Comparison of ENCODE assay signal across 9 cellular contexts in the genomic region with DNA sequence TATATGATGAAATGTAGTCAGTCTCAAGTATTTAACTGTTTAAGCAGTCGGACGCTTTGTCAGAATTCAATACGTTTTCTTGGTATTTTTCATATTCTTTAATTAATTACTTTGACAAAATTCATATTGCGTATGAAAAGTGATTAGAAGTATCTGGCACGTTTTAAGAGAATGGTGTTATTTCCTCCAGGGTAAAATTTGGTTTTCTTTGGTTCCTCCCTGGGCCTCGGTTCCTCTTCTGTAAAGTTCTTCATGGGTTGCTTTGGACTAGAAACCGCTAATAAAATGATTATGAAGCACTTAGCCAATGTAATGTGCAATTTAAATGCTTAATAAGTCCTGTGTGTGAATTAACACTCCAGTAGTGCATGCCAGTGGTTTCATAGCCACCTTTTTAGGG. TPM values are rescaled to one million over a fixed set of nuclear protein-coding genes. Genes with fewer than 3 reads are reported as not detected.
DNase-seq lines count a peak whose midpoint lies in the region; ATAC-seq and TF ChIP-seq lines count a peak whose summit lies in the region.
"Had no signal": no experiment of that assay in that cellular context is flagged by ENCODE, and none has a peak within 500 bp of the region (broad histone marks: within the 10 kb centered on the region; RNA-seq: fewer than 3 reads in every experiment).

No MANE protein-coding gene starts in this region.

- H3K9me3 ChIP-seq in OCI-LY1 (ENCODE audit: low read length) (no peaks in the 10 kb centered on the region), psoas muscle (no peaks in the 10 kb centered on the region)

- H3K36me3 ChIP-seq in GM06990 (ENCODE audit: control insufficient read depth, insufficient read depth, low read length) (no peaks in the 10 kb centered on the region; the same call in 1 of the 2 replicates), OCI-LY1 (ENCODE audit: insufficient read depth, low read length) (no peaks in the 10 kb centered on the region), psoas muscle (ENCODE audit: insufficient read depth in 1 of 2, low read depth in 1 of 2) (no peaks in the 10 kb centered on the region)

- no peaks in the 10 kb centered on the region for H4K20me1 ChIP-seq in OCI-LY1 (ENCODE audit: insufficient read depth, low read length)

- DNase-seq in GM06990 (ENCODE audit: extremely low read depth, insufficient read length) (no peak), epithelial cell of esophagus (ENCODE audit: low read depth) (no peak), psoas muscle (no peak), NCI-H187 treated with DMSO at 0.1 percent for 48 hours (lab: John Stamatoyannopoulos, UW) (no peak), NCI-H1436 treated with DMSO at 0.1 percent for 48 hours (lab: John Stamatoyannopoulos, UW) (no peak), DMS153 (lab: John Stamatoyannopoulos, UW) (no peak)

- TF ChIP-seq CTCF in GM06990 (IDR thresholded peaks at IDR 0.05; ENCODE audit: insufficient read depth, low read length, poor library complexity, severe bottlenecking), result no peak
- TF ChIP-seq CTCF in OCI-LY1 (IDR thresholded peaks at IDR 0.05; ENCODE audit: low read length), result no peak
- no peak for TF ChIP-seq CTCF in epithelial cell of esophagus (IDR thresholded peaks at IDR 0.05; ENCODE audit: insufficient read depth, low read depth, low read length, missing control alignments)
- TF ChIP-seq CTCF in psoas muscle (IDR thresholded peaks at IDR 0.05), result no peak

- 56 to 67% (median 65%) methylated on average over 7 of the region's 7 CpGs for WGBS in psoas muscle, 3 donors

- H3K9ac ChIP-seq in OCI-LY1 (ENCODE audit: low read length), result peak overlapping the region; percentile 95

- H3K9me2 ChIP-seq in OCI-LY1 (ENCODE audit: low read depth, low read length), result no peaks in the 10 kb centered on the region

- H3K4me2 ChIP-seq in OCI-LY1 (ENCODE audit: low read length), result peak overlapping the region; percentile 79

- H3K4me3 ChIP-seq in GM06990 (replicated peaks; ENCODE audit: low read depth, low read length), result peak overlapping the region; percentile 97
- peak overlapping the region; percentile 96 for H3K4me3 ChIP-seq in OCI-LY1 (ENCODE audit: low read depth, low read length, poor library complexity, severe bottlenecking)
- H3K4me3 ChIP-seq in epithelial cell of esophagus (ENCODE audit: low read length), result peak overlapping the region; percentile 80
- H3K4me3 ChIP-seq in psoas muscle, result peak overlapping the region; percentile 91

- H3K4me1 ChIP-seq in OCI-LY1 (ENCODE audit: insufficient read depth, low read length, severe bottlenecking) (peaks cover 39% of the 10 kb centered on the region), psoas muscle (peaks cover 16% of the 10 kb centered on the region)

- peaks cover 52% of the 10 kb centered on the region for H3K79me2 ChIP-seq in OCI-LY1 (ENCODE audit: insufficient read depth, low read length)

- H2AFZ ChIP-seq in OCI-LY1 (ENCODE audit: low read length), result no peak overlapping the region

- H3K27ac ChIP-seq in OCI-LY1 (ENCODE audit: low read depth, low read length, poor library complexity, severe bottlenecking) (peak overlapping the region; percentile 65), psoas muscle (peak overlapping the region; percentile 90)

- ATAC-seq in psoas muscle (no peak), HG03045 (IDR thresholded peaks at IDR 0.05; ENCODE audit: unreplicated experiment) (no peak)

- intact Hi-C loops in psoas muscle (cut with DNase I), result loop anchor here (5.0 to 10.0 kb wide), 6 partner anchors 60 to 130 kb away; a partner anchor contains a TSS

- no peaks in the 10 kb centered on the region for H3F3A ChIP-seq in OCI-LY1 (ENCODE audit: insufficient read depth, low read length)

- no peaks in the 10 kb centered on the region for H3K27me3 ChIP-seq in GM06990 (replicated peaks; ENCODE audit: control insufficient read depth, insufficient read depth, low read length)
- H3K27me3 ChIP-seq in OCI-LY1 (ENCODE audit: insufficient read depth, low read length), result no peaks in the 10 kb centered on the region
- H3K27me3 ChIP-seq in psoas muscle (ENCODE audit: insufficient read depth in 3 of 3, low read length in 2 of 3), result no peaks in the 10 kb centered on the region

RNA-seq across cellular contexts. Expression of a gene that starts 1.5 kb away (rescaled TPM):
- 1 to 10 TPM; 3.6 to 7.6 (median 7.2) TPM for total RNA-seq in psoas muscle
- 1 to 10 TPM in 2 of 3 donors, under 1 TPM in 1; 0.94 to 3.4 (median 2.2) TPM for polyA plus RNA-seq in psoas muscle

RNA-seq across cellular contexts. Expression of a gene that starts 22.3 kb away (rescaled TPM):
- not detected for total RNA-seq in psoas muscle
- polyA plus RNA-seq in psoas muscle, result under 1 TPM; 0.06 to 0.17 (median 0.07) TPM
- total RNA-seq: bronchial epithelial cell had no signal

RNA-seq across cellular contexts. Expression of a gene that starts 39.1 kb away (rescaled TPM):
- total RNA-seq in psoas muscle, result 10 to 100 TPM; 18.1 to 28.7 (median 27.1) TPM
- 10 to 100 TPM in 2 of 3 donors, 1 to 10 TPM in 1; 8.8 to 15.4 (median 10.3) TPM for polyA plus RNA-seq in psoas muscle

RNA-seq across cellular contexts. Expression of a gene that starts 58.8 kb away (rescaled TPM):
- total RNA-seq in psoas muscle, result under 1 TPM in 3 of 4 donors, not detected in 1; 0.12 to 0.38 (median 0.30) TPM
- polyA plus RNA-seq in psoas muscle, result under 1 TPM; 0.03 to 0.22 (median 0.08) TPM
